ENCODE assay signal across 23 cellular contexts in the genomic region with DNA sequence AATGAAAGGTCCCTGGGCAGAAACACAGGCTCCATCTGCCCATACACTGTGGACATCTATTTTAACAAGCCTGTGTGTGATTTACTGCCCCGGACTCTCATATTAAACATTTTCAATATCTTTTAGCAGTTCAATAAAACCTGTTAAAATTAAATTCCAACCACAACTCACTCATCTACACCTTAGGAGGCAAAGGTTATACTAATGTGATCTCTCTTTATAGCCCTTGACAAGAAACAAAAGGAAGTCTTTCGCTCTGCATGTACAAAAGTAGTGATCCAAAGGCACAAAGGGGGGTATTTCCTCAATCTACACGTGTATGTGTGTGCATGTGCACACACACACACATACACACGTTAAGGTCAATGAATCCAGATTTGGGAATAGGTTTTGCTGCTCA.
"Had no signal": no experiment of that assay in that cellular context is flagged by ENCODE, and none has a peak within 500 bp of the region (broad histone marks: within the 10 kb centered on the region; RNA-seq: fewer than 3 reads in every experiment).

No MANE protein-coding gene starts in this region.

- H3K4me3 Mint-ChIP-seq: naive B cell; natural killer cell; stimulated activated effector memory CD8-positive, alpha-beta T cell treated with anti-CD3 and anti-CD28 coated beads, Interleukin-12 subunit alpha, Interleukin-12 subunit beta, amount 100 ng/mL, for 72 hours; stimulated activated naive CD8-positive, alpha-beta T cell treated with anti-CD3 and anti-CD28 coated beads, Interleukin-15, Interleukin-2, amounts not matched to agents 100 ng/mL and 50 ng/mL, for 24 hours; type B pancreatic cell had no signal

- H3K4me3 ChIP-seq: left lung, lower lobe of right lung, ovary, right atrium auricular region, right lobe of liver, suprapubic skin, thoracic aorta, tibial artery, uterus had no signal

- H3K27ac Mint-ChIP-seq: naive B cell; natural killer cell; progenitor cell of endocrine pancreas; stimulated activated effector memory CD8-positive, alpha-beta T cell treated with anti-CD3 and anti-CD28 coated beads, Interleukin-12 subunit alpha, Interleukin-12 subunit beta, amount 100 ng/mL, for 72 hours; stimulated activated naive CD8-positive, alpha-beta T cell treated with anti-CD3 and anti-CD28 coated beads, Interleukin-15, Interleukin-2, amounts not matched to agents 100 ng/mL and 50 ng/mL, for 24 hours had no signal

- H3K27me3 ChIP-seq: heart right ventricle, left lung, ovary, right atrium auricular region, right lobe of liver, suprapubic skin, tibial artery, uterus had no signal

- H3K9me3 ChIP-seq: heart right ventricle, left lung, lower lobe of right lung, ovary, right atrium auricular region, right lobe of liver, suprapubic skin, thoracic aorta, tibial artery, uterus had no signal

- H3K4me1 Mint-ChIP-seq: naive B cell; natural killer cell; stimulated activated effector memory CD8-positive, alpha-beta T cell treated with anti-CD3 and anti-CD28 coated beads, Interleukin-12 subunit alpha, Interleukin-12 subunit beta, amount 100 ng/mL, for 72 hours had no signal

- ATAC-seq: natural killer cell; stimulated activated effector memory CD8-positive, alpha-beta T cell treated with anti-CD3 and anti-CD28 coated beads, Interleukin-12 subunit alpha, Interleukin-12 subunit beta, amount 100 ng/mL, for 72 hours had no signal

- H3K36me3 Mint-ChIP-seq: naive B cell; natural killer cell; stimulated activated effector memory CD8-positive, alpha-beta T cell treated with anti-CD3 and anti-CD28 coated beads, Interleukin-12 subunit alpha, Interleukin-12 subunit beta, amount 100 ng/mL, for 72 hours had no signal

- H3K9me3 Mint-ChIP-seq: naive B cell; natural killer cell; stimulated activated effector memory CD8-positive, alpha-beta T cell treated with anti-CD3 and anti-CD28 coated beads, Interleukin-12 subunit alpha, Interleukin-12 subunit beta, amount 100 ng/mL, for 72 hours; stimulated activated naive CD8-positive, alpha-beta T cell treated with anti-CD3 and anti-CD28 coated beads, Interleukin-15, Interleukin-2, amounts not matched to agents 100 ng/mL and 50 ng/mL, for 24 hours; type B pancreatic cell had no signal

- H3K27ac ChIP-seq: heart right ventricle, left lung, lower lobe of right lung, ovary, right atrium auricular region, suprapubic skin, thoracic aorta, tibial artery, uterus had no signal

- H3K27me3 Mint-ChIP-seq: naive B cell; progenitor cell of endocrine pancreas; stimulated activated naive CD8-positive, alpha-beta T cell treated with anti-CD3 and anti-CD28 coated beads, Interleukin-15, Interleukin-2, amounts not matched to agents 100 ng/mL and 50 ng/mL, for 24 hours; type B pancreatic cell had no signal

- H3K36me3 ChIP-seq: heart right ventricle, left lung, lower lobe of right lung, ovary, right atrium auricular region, right lobe of liver, suprapubic skin, thoracic aorta, tibial artery, uterus had no signal

- DNase-seq: hippocampal formation; kidney glomerular epithelial cell; left lung; lower lobe of right lung; mammary epithelial cell; mesenchymal stem cell; naive B cell; natural killer cell; stimulated activated CD4-positive, alpha-beta T cell treated with anti-CD3 and anti-CD28 coated beads, Interleukin-12 subunit alpha, Interleukin-12 subunit beta, amount 100 ng/mL, for 4 hours; stimulated activated CD4-positive, alpha-beta T cell treated with anti-CD3 and anti-CD28 coated beads, Interleukin-4, amount 100 ng/mL, for 24 hours; stimulated activated naive CD4-positive, alpha-beta T cell had no signal
